ENCODE assay signal across 9 cellular contexts in genomic region chr2:26018184-26018716, GRCh38. TPM values are rescaled to one million over a fixed set of nuclear protein-coding genes. Genes with fewer than 3 reads are reported as not detected.
A peak's percentile ranks its signal among the peaks of the same experiment; 100 is the strongest.
DNase-seq lines count a peak whose midpoint lies in the region; ATAC-seq and TF ChIP-seq lines count a peak whose summit lies in the region.
"Had no signal": no experiment of that assay in that cellular context is flagged by ENCODE, and none has a peak within 500 bp of the region (broad histone marks: within the 10 kb centered on the region; RNA-seq: fewer than 3 reads in every experiment).

No MANE protein-coding gene starts in this region.

- peak; percentile 76 for DNase-seq in MM.1S
- DNase-seq in activated CD4-positive, alpha-beta T cell treated with anti-CD3 and anti-CD28 coated beads, Interleukin-2, amount 50 U/mL, for 48 hours = peak; percentile 30 to 34
- peak; percentile 79 for DNase-seq in fibroblast of the conjunctiva (ENCODE audit: low read depth)
- peak; percentile 88 for DNase-seq in osteocyte (ENCODE audit: extremely low spot score, unreplicated experiment)
- DNase-seq in aorta = peak; percentile 90 to 92

- peak overlapping the region; percentile 67 for H3K27ac Mint-ChIP-seq in osteocyte (ENCODE audit: unreplicated experiment)

- 3 to 5% methylated on average over 2 of the region's 2 CpGs for WGBS in aorta, 2 donors

- peak overlapping the region; percentile 58 for H3K4me2 ChIP-seq in MM.1S (ENCODE audit: low read depth, low read length)

- H3F3A ChIP-seq in MM.1S (ENCODE audit: insufficient read depth, low read length) = peaks cover 11% of the 10 kb centered on the region; the same call in 1 of the 2 replicates

- no peaks in the 10 kb centered on the region for H3K9me3 Mint-ChIP-seq in osteocyte (ENCODE audit: unreplicated experiment)

- peak overlapping the region; percentile 39; the same call in 1 of the 2 replicates for H3K9ac ChIP-seq in MM.1S (ENCODE audit: low read length)

- H3K79me2 ChIP-seq in MM.1S (ENCODE audit: low read length) = no peaks in the 10 kb centered on the region

- H3K36me3 Mint-ChIP-seq in osteocyte (ENCODE audit: unreplicated experiment) = no peaks in the 10 kb centered on the region

- H3K4me1 ChIP-seq in MM.1S (ENCODE audit: low read length) (peaks cover 23% of the 10 kb centered on the region), aorta (ENCODE audit: control insufficient read depth in 1 of 2, insufficient read depth in 2 of 2, low read length in 2 of 2) (no peaks in the 10 kb centered on the region)

- H3K4me1 Mint-ChIP-seq in osteocyte (ENCODE audit: unreplicated experiment) = peaks cover 20% of the 10 kb centered on the region

- H3K4me3 Mint-ChIP-seq in osteocyte (ENCODE audit: unreplicated experiment) = no peak overlapping the region

- no peaks in the 10 kb centered on the region for H3K9me3 ChIP-seq in MM.1S (replicated peaks; ENCODE audit: insufficient read depth, low read length)
- no peaks in the 10 kb centered on the region for H3K9me3 ChIP-seq in aorta (ENCODE audit: control insufficient read depth, low read length)
- H3K9me3 ChIP-seq: SJSA1 had no signal

- intact Hi-C loops in aorta (cut with DNase I) = loop anchor here in 1 of 2 donors (2.0 kb wide), 1 partner anchor 15 kb away; no protein-coding TSS in a partner anchor

- no peaks in the 10 kb centered on the region for H3K27me3 ChIP-seq in MM.1S (replicated peaks; ENCODE audit: insufficient read depth, low read length)
- H3K27me3 ChIP-seq in aorta (ENCODE audit: control insufficient read depth in 1 of 2, insufficient read depth in 2 of 2, low read length in 1 of 2) = no peaks in the 10 kb centered on the region
- H3K27me3 ChIP-seq: SJSA1 had no signal

- no peak for TF ChIP-seq CTCF in MM.1S (IDR thresholded peaks at IDR 0.05; ENCODE audit: low read length)
- TF ChIP-seq CTCF in osteocyte (IDR thresholded peaks at IDR 0.05) = no peak

- H3K9me2 ChIP-seq in MM.1S (replicated peaks; ENCODE audit: insufficient read depth, low read length) = no peaks in the 10 kb centered on the region

- no peaks in the 10 kb centered on the region for H3K27me3 Mint-ChIP-seq in osteocyte (ENCODE audit: unreplicated experiment)

- H3K4me3 ChIP-seq in MM.1S (ENCODE audit: low read length) (0 out of 2 replicates have a peak overlapping the region, but pooled peaks have one; percentile 0), aorta (ENCODE audit: low read length in 2 of 2) (no peak overlapping the region)
- H3K4me3 ChIP-seq: SJSA1 had no signal

- H3K36me3 ChIP-seq in MM.1S (replicated peaks; ENCODE audit: insufficient read depth, low read length) (no peaks in the 10 kb centered on the region), aorta (ENCODE audit: control insufficient read depth in 1 of 2, insufficient read depth in 2 of 2, low read length in 1 of 2) (no peaks in the 10 kb centered on the region)
- H3K36me3 ChIP-seq: SJSA1 had no signal

- H3K27ac ChIP-seq in MM.1S (ENCODE audit: low read length) (peak overlapping the region; percentile 63; the same call in 1 of the 2 replicates), aorta (ENCODE audit: low read depth in 1 of 2, low read length in 2 of 2) (peak overlapping the region; percentile 2 to 16)
- H3K27ac ChIP-seq: SJSA1 had no signal

- H4K20me1 ChIP-seq in MM.1S (ENCODE audit: insufficient read depth, low read length) = no peaks in the 10 kb centered on the region

- H2AFZ ChIP-seq in MM.1S (ENCODE audit: low read length) = peak overlapping the region; percentile 52

- ATAC-seq in GM18868 (IDR thresholded peaks at IDR 0.05; ENCODE audit: unreplicated experiment) (peak; percentile 76), aorta (ENCODE audit: low FRiP score) (peak; percentile 91), GM18519 (IDR thresholded peaks at IDR 0.05; ENCODE audit: low FRiP score, unreplicated experiment) (no peak), HG02571 (IDR thresholded peaks at IDR 0.05; ENCODE audit: unreplicated experiment) (no peak)

RNA-seq across cellular contexts. Expression of gene RAB10, which starts 15.6 kb away (rescaled TPM):
- total RNA-seq in osteocyte = 139 and 150 TPM in 2 replicates
- 10 to 100 TPM; 90.5 to 92.4 TPM for total RNA-seq in aorta
- polyA plus RNA-seq in aorta = 10 to 100 TPM; 45.8 to 47.6 TPM

RNA-seq across cellular contexts. Expression of gene KIF3C, which starts 36.0 kb away (rescaled TPM):
- total RNA-seq in osteocyte = 29.7 TPM in 2 replicates
- total RNA-seq in aorta = 10 to 100 TPM; 13.5 to 20.7 TPM
- 1 to 10 TPM; 5.5 to 6.4 TPM for polyA plus RNA-seq in aorta

Comparison
In these comparisons a context has a peak if more than half of its experiments do, and no peak if none do; other contexts are left out.
1. ATAC-seq: peak in GM18868 (single experiment) and aorta (single experiment); none in GM18519 (single experiment) and HG02571 (single experiment).
2. DNase-seq: peak in every context shown above with its lines; median percentile 91 in aorta; 88 in osteocyte; 79 in fibroblast of the conjunctiva; 76 in MM.1S; 32 in activated CD4-positive, alpha-beta T cell treated with anti-CD3 and anti-CD28 coated beads, Interleukin-2, amount 50 U/mL, for 48 hours.